ENCODE assay signal across 9 cellular contexts in the genomic region with DNA sequence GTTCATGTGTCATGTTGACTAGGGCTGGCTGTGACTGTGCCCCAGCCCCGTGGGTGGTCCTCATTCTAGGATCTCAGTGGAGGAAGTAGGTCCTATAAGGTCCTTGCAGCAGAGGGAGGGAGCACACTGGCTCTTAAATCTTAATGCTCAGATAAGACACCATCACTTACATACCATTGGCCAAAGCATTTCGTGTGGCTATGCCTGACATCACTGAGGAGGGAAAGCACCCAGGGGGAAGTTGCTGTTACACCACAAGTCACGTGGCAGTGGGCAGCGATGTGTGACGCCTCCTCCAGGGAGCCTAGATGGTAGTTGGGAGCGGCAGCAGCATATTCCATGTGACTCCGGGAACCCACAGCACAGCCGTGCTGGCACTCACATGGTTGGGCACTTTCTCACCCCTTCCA.
DNase-seq lines count a peak whose midpoint lies in the region; ATAC-seq and TF ChIP-seq lines count a peak whose summit lies in the region.
"Had no signal": no experiment of that assay in that cellular context is flagged by ENCODE, and none has a peak within 500 bp of the region (broad histone marks: within the 10 kb centered on the region; RNA-seq: fewer than 3 reads in every experiment).

No MANE protein-coding gene starts in this region.

- H2AK5ac ChIP-seq in H9 (ENCODE audit: insufficient read length, low read length), result no peak overlapping the region

- no peak overlapping the region for H2BK20ac ChIP-seq in H9 (ENCODE audit: low read depth, low read length, poor library complexity, severe bottlenecking)

- no peaks in the 10 kb centered on the region; the same call in 1 of the 2 replicates for H3K79me2 ChIP-seq in H9 (ENCODE audit: insufficient read depth, low read length)

- no peaks in the 10 kb centered on the region for H3K27me3 ChIP-seq in H9 (ENCODE audit: insufficient read depth, low read length)

- H3T11ph ChIP-seq in H9 (ENCODE audit: low read length), result no peak overlapping the region

- H3K9me3 ChIP-seq in H9 (ENCODE audit: control insufficient read depth, low read depth, low read length), result no peaks in the 10 kb centered on the region

- H3K9me3 Mint-ChIP-seq in H9, result no peaks in the 10 kb centered on the region
- no peaks in the 10 kb centered on the region for H3K9me3 Mint-ChIP-seq in memory B cell

- H3K36me3 Mint-ChIP-seq in H9 (ENCODE audit: insufficient read depth in 1 of 3, low read depth in 3 of 3), result peaks cover 0 to 10% (median 10%) of the 10 kb centered on the region in 3 experiments; a peak in 4 of 7 replicates
- peaks cover 5% of the 10 kb centered on the region for H3K36me3 Mint-ChIP-seq in memory B cell

- no peak overlapping the region for H3K18ac ChIP-seq in H9 (ENCODE audit: insufficient read length, low read depth, low read length)

- no peaks in the 10 kb centered on the region; the same call in 1 of the 2 replicates for H3K4me1 ChIP-seq in H9 (ENCODE audit: insufficient read depth, low read length)

- H3K14ac ChIP-seq in H9 (ENCODE audit: insufficient read depth, low read length), result no peak overlapping the region

- H2BK12ac ChIP-seq in H9 (ENCODE audit: insufficient read length, low read depth, low read length), result no peak overlapping the region

- H4K5ac ChIP-seq in H9 (ENCODE audit: insufficient read length, low read depth, low read length), result no peak overlapping the region

- H2BK5ac ChIP-seq in H9 (ENCODE audit: insufficient read length, low read length), result no peak overlapping the region

- no peak overlapping the region for H3K23ac ChIP-seq in H9 (ENCODE audit: insufficient read length, low read depth, low read length)

- no peak overlapping the region for H2AFZ ChIP-seq in H9 (ENCODE audit: low read length)

- DNase-seq in H9 (no peak), NAMALWA (ENCODE audit: low spot score) (peak; percentile 56), memory B cell (ENCODE audit: low spot score in 2 of 2) (peak; percentile 55 to 57), GDM1 (lab: John Stamatoyannopoulos, UW) (no peak), SW 1271 (lab: John Stamatoyannopoulos, UW) (no peak)
- DNase-seq in activated CD4-positive, alpha-beta T cell treated with anti-CD3 and anti-CD28 coated beads, Interleukin-2, amount 50 U/mL, for 1 hour, result no peak

- H2BK15ac ChIP-seq in H9 (ENCODE audit: low read depth, low read length), result no peak overlapping the region

- H3K23me2 ChIP-seq in H9 (ENCODE audit: insufficient read length, low read depth, low read length, poor library complexity, severe bottlenecking), result no peaks in the 10 kb centered on the region

- no peak overlapping the region for H3K56ac ChIP-seq in H9 (ENCODE audit: insufficient read length, low read depth, low read length)

- H4K91ac ChIP-seq in H9 (ENCODE audit: insufficient read length, low read depth, low read length), result no peak overlapping the region

- no peak overlapping the region for H3K4ac ChIP-seq in H9 (ENCODE audit: low read depth, low read length)

- H3K4me2 ChIP-seq in H9 (ENCODE audit: insufficient read depth, insufficient read length, low read length), result no peak overlapping the region
- H3K4me2 ChIP-seq: KMS-11 had no signal

- ATAC-seq in GM18498 (IDR thresholded peaks at IDR 0.05; ENCODE audit: unreplicated experiment), result peak; percentile 79
- peak; percentile 96 for ATAC-seq in memory B cell (ENCODE audit: low read depth)
- no peak for ATAC-seq in HG03521 (IDR thresholded peaks at IDR 0.05; ENCODE audit: unreplicated experiment)

- H3K9ac ChIP-seq in H9 (ENCODE audit: extremely low read depth, insufficient read length, low read length), result no peak overlapping the region
- H3K9ac ChIP-seq: KMS-11 had no signal

- peak overlapping the region in 2 of 3 experiments; percentile 6 to 62; a peak in 3 of 7 replicates for H3K27ac Mint-ChIP-seq in H9
- H3K27ac Mint-ChIP-seq in memory B cell, result peak overlapping the region; percentile 86

- no peak overlapping the region for H3K4me3 Mint-ChIP-seq in H9
- H3K4me3 Mint-ChIP-seq in memory B cell, result no peak overlapping the region

- H3K27ac ChIP-seq in H9 (ENCODE audit: insufficient read length, low read depth, low read length), result no peak overlapping the region
- H3K27ac ChIP-seq: KMS-11 had no signal

- no peak overlapping the region for H4K8ac ChIP-seq in H9 (replicated peaks; ENCODE audit: insufficient read length, low read depth, low read length)

- H2BK120ac ChIP-seq in H9 (ENCODE audit: low read depth, low read length, poor library complexity, severe bottlenecking), result no peak overlapping the region

- no peak for TF ChIP-seq CTCF in H9 (conservative IDR thresholded peaks at IDR 0.05)

- H3K79me1 ChIP-seq in H9 (ENCODE audit: insufficient read depth, low read depth, low read length, poor library complexity, severe bottlenecking), result peaks cover 2% of the 10 kb centered on the region

- WGBS in H9 (ENCODE audit: extremely low coverage, insufficient read length, low lambda C conversion rate), result no CpG with 5 or more reads among the region's 8 CpGs

- H4K20me1 ChIP-seq in H9 (ENCODE audit: control insufficient read depth, insufficient read depth, insufficient read length), result peaks cover 8% of the 10 kb centered on the region

- H3K27me3 Mint-ChIP-seq in H9 (ENCODE audit: low read depth), result no peaks in the 10 kb centered on the region
- no peaks in the 10 kb centered on the region for H3K27me3 Mint-ChIP-seq in memory B cell

- H3K4me1 Mint-ChIP-seq in H9 (peaks cover 16 to 20% of the 10 kb centered on the region in 2 experiments), memory B cell (peaks cover 21% of the 10 kb centered on the region)

Comparison
In these comparisons a context has a peak if more than half of its experiments do, and no peak if none do; other contexts are left out.
1. DNase-seq: peak in NAMALWA (single experiment) and memory B cell (2 of 2); none in H9 (single experiment), GDM1 (single experiment), activated CD4-positive, alpha-beta T cell treated with anti-CD3 and anti-CD28 coated beads, Interleukin-2, amount 50 U/mL, for 1 hour (single experiment) and SW 1271 (0 of 2).